14 cellular contexts compared by ENCODE assay signal in genomic region chr7:75920431-75921161, GRCh38. TPM values are rescaled to one million over a fixed set of nuclear protein-coding genes. Genes with fewer than 3 reads are reported as not detected.
DNase-seq lines count a peak whose midpoint lies in the region; ATAC-seq, FAIRE-seq and TF ChIP-seq lines count a peak whose summit lies in the region.
"Had no signal": no experiment of that assay in that cellular context is flagged by ENCODE, and none has a peak within 500 bp of the region (broad histone marks: within the 10 kb centered on the region; RNA-seq: fewer than 3 reads in every experiment).

No MANE protein-coding gene starts in this region.

- no peak for TF ChIP-seq CTCF in kidney (IDR thresholded peaks at IDR 0.05; ENCODE audit: borderline replicate concordance, extremely low read depth, insufficient read depth)
- no peak for TF ChIP-seq CTCF in D721Med (IDR thresholded peaks at IDR 0.05; ENCODE audit: insufficient read depth, missing control alignments)

- H3K9ac ChIP-seq in kidney (ENCODE audit: low read length in 2 of 2), result no peak overlapping the region

- DNase-seq in activated CD8-positive, alpha-beta memory T cell treated with anti-CD3 and anti-CD28 coated beads, Interleukin-2, amount 50 U/mL, for 4 hours, result peak; percentile 25
- DNase-seq in activated CD8-positive, alpha-beta memory T cell treated with anti-CD3 and anti-CD28 coated beads for 24 hours, result no peak
- no peak for DNase-seq in activated naive CD8-positive, alpha-beta T cell treated with anti-CD3 and anti-CD28 coated beads, Interleukin-2, amount 10 ng/mL, durations not matched to agents 7 days and 5 days
- peak; percentile 15 for DNase-seq in kidney
- no peak for DNase-seq in NK-92 treated with Interleukin-12 subunit alpha and Interleukin-12 subunit beta, amount 100 ng/mL, for 24 hours (lab: John Stamatoyannopoulos, UW)
- no peak for DNase-seq in D721Med (ENCODE audit: insufficient read length, low spot score)
- no peak for DNase-seq in H7
- DNase-seq: activated CD8-positive, alpha-beta memory T cell treated with anti-CD3 and anti-CD28 coated beads, Interleukin-2, amount 10 ng/mL, durations not matched to agents 7 days and 5 days; HCEC 1CT; hippocampal formation had no signal

- no peak overlapping the region for H3K27ac Mint-ChIP-seq in activated naive CD8-positive, alpha-beta T cell treated with anti-CD3 and anti-CD28 coated beads, Interleukin-2, amount 10 ng/mL, durations not matched to agents 7 days and 5 days
- H3K27ac Mint-ChIP-seq in stimulated activated naive CD8-positive, alpha-beta T cell treated with anti-CD3 and anti-CD28 coated beads, Interleukin-15, Interleukin-2, amounts not matched to agents 100 ng/mL and 50 ng/mL, for 24 hours, result peak overlapping the region; percentile 1
- H3K27ac Mint-ChIP-seq: activated CD8-positive, alpha-beta memory T cell treated with anti-CD3 and anti-CD28 coated beads, Interleukin-2, amount 10 ng/mL, durations not matched to agents 7 days and 5 days had no signal

- peaks cover 26% of the 10 kb centered on the region for H3K4me1 Mint-ChIP-seq in activated naive CD8-positive, alpha-beta T cell treated with anti-CD3 and anti-CD28 coated beads, Interleukin-2, amount 10 ng/mL, durations not matched to agents 7 days and 5 days
- H3K4me1 Mint-ChIP-seq in stimulated activated naive CD8-positive, alpha-beta T cell treated with anti-CD3 and anti-CD28 coated beads, Interleukin-15, Interleukin-2, amounts not matched to agents 100 ng/mL and 50 ng/mL, for 24 hours (ENCODE audit: low read depth), result peaks cover 50% of the 10 kb centered on the region

- peaks cover 12 to 23% of the 10 kb centered on the region in 2 donors for H3K4me1 ChIP-seq in kidney (ENCODE audit: control insufficient read depth in 1 of 2, insufficient read depth in 1 of 2, low read depth in 1 of 2, low read length in 2 of 2)

- H3K27me3 ChIP-seq in H7 (ENCODE audit: control insufficient read depth, insufficient read depth, low read length), result no peaks in the 10 kb centered on the region

- POLR2A ChIA-PET in activated naive CD8-positive, alpha-beta T cell treated with anti-CD3 and anti-CD28 coated beads, Interleukin-2, amount 10 ng/mL, durations not matched to agents 7 days and 5 days (lab: Charles Lee), result interaction anchor here (0.6 kb wide), 1 partner anchor 18 kb away, joined by 6 read pairs; no protein-coding TSS in a partner anchor

- H3K27me3 Mint-ChIP-seq in activated naive CD8-positive, alpha-beta T cell treated with anti-CD3 and anti-CD28 coated beads, Interleukin-2, amount 10 ng/mL, durations not matched to agents 7 days and 5 days, result no peaks in the 10 kb centered on the region
- H3K27me3 Mint-ChIP-seq in stimulated activated naive CD8-positive, alpha-beta T cell treated with anti-CD3 and anti-CD28 coated beads, Interleukin-15, Interleukin-2, amounts not matched to agents 100 ng/mL and 50 ng/mL, for 24 hours, result no peaks in the 10 kb centered on the region
- H3K27me3 Mint-ChIP-seq: activated CD8-positive, alpha-beta memory T cell treated with anti-CD3 and anti-CD28 coated beads, Interleukin-2, amount 10 ng/mL, durations not matched to agents 7 days and 5 days had no signal

- peaks cover 6% of the 10 kb centered on the region for H3K36me3 Mint-ChIP-seq in activated naive CD8-positive, alpha-beta T cell treated with anti-CD3 and anti-CD28 coated beads, Interleukin-2, amount 10 ng/mL, durations not matched to agents 7 days and 5 days
- peaks cover 12% of the 10 kb centered on the region for H3K36me3 Mint-ChIP-seq in stimulated activated naive CD8-positive, alpha-beta T cell treated with anti-CD3 and anti-CD28 coated beads, Interleukin-15, Interleukin-2, amounts not matched to agents 100 ng/mL and 50 ng/mL, for 24 hours (ENCODE audit: low read depth)

- H3K27ac ChIP-seq in kidney (ENCODE audit: low read depth in 2 of 2, low read length in 2 of 2), result peak overlapping the region in 1 of 2 donors; percentile 27
- H3K27ac ChIP-seq: coronary artery, thoracic aorta had no signal

- no peak overlapping the region for H3K4me3 ChIP-seq in kidney (ENCODE audit: low read length in 2 of 2)
- no peak overlapping the region for H3K4me3 ChIP-seq in H7 (ENCODE audit: insufficient read depth, low read depth, low read length)
- H3K4me3 ChIP-seq: coronary artery, thoracic aorta had no signal

- H3K4me3 Mint-ChIP-seq in activated naive CD8-positive, alpha-beta T cell treated with anti-CD3 and anti-CD28 coated beads, Interleukin-2, amount 10 ng/mL, durations not matched to agents 7 days and 5 days, result no peak overlapping the region
- H3K4me3 Mint-ChIP-seq in stimulated activated naive CD8-positive, alpha-beta T cell treated with anti-CD3 and anti-CD28 coated beads, Interleukin-15, Interleukin-2, amounts not matched to agents 100 ng/mL and 50 ng/mL, for 24 hours, result no peak overlapping the region
- H3K4me3 Mint-ChIP-seq: activated CD8-positive, alpha-beta memory T cell treated with anti-CD3 and anti-CD28 coated beads, Interleukin-2, amount 10 ng/mL, durations not matched to agents 7 days and 5 days had no signal

- FAIRE-seq in kidney (lab: Jason Lieb, UNC) (no peak), D721Med (lab: Jason Lieb, UNC) (no peak)

- H3K9me3 ChIP-seq in kidney (ENCODE audit: control insufficient read depth in 1 of 2, low read length in 2 of 2), result no peaks in the 10 kb centered on the region
- H3K9me3 ChIP-seq: thoracic aorta had no signal

- no peaks in the 10 kb centered on the region for H3K9me3 Mint-ChIP-seq in activated naive CD8-positive, alpha-beta T cell treated with anti-CD3 and anti-CD28 coated beads, Interleukin-2, amount 10 ng/mL, durations not matched to agents 7 days and 5 days
- H3K9me3 Mint-ChIP-seq in stimulated activated naive CD8-positive, alpha-beta T cell treated with anti-CD3 and anti-CD28 coated beads, Interleukin-15, Interleukin-2, amounts not matched to agents 100 ng/mL and 50 ng/mL, for 24 hours, result no peaks in the 10 kb centered on the region

- peaks cover 0 to 5% of the 10 kb centered on the region in 2 donors for H3K36me3 ChIP-seq in kidney (ENCODE audit: control insufficient read depth in 1 of 2, insufficient read depth in 2 of 2, low read length in 2 of 2)
- no peaks in the 10 kb centered on the region for H3K36me3 ChIP-seq in H7 (replicated peaks; ENCODE audit: control insufficient read depth, insufficient read depth, low read length)

- ATAC-seq in activated naive CD8-positive, alpha-beta T cell treated with anti-CD3 and anti-CD28 coated beads, Interleukin-2, amount 10 ng/mL, durations not matched to agents 7 days and 5 days (ENCODE audit: low read depth), result peak; percentile 43
- ATAC-seq: activated CD8-positive, alpha-beta memory T cell treated with anti-CD3 and anti-CD28 coated beads, Interleukin-2, amount 10 ng/mL, durations not matched to agents 7 days and 5 days; SK-N-SH treated with all-trans-retinoic acid at 6 μM for 48 hours had no signal

- intact Hi-C loops in kidney (cut with DNase I), result no loop called here

RNA-seq across cellular contexts. Expression of gene POR, which starts 5.6 kb away (rescaled TPM):
- 10 to 100 TPM; 61.5 to 62.2 TPM for total RNA-seq in activated naive CD8-positive, alpha-beta T cell treated with anti-CD3 and anti-CD28 coated beads, Interleukin-2, amount 10 ng/mL, durations not matched to agents 7 days and 5 days
- 130 TPM for total RNA-seq in kidney
- polyA plus RNA-seq in kidney (ENCODE audit: insufficient read depth, low read depth, low replicate concordance), result 122 TPM
- 120 and 142 TPM in 2 replicates for total RNA-seq in H7 (2014; rRNA removed; shearing (Covaris generic))

RNA-seq across cellular contexts. Expression of gene RHBDD2, which starts 41.8 kb away (rescaled TPM):
- total RNA-seq in activated naive CD8-positive, alpha-beta T cell treated with anti-CD3 and anti-CD28 coated beads, Interleukin-2, amount 10 ng/mL, durations not matched to agents 7 days and 5 days, result 10 to 100 TPM; 32.2 to 33.1 TPM
- 89.5 TPM for total RNA-seq in kidney
- polyA plus RNA-seq in kidney (ENCODE audit: insufficient read depth, low read depth, low replicate concordance), result 185 TPM
- 23.7 and 28.1 TPM in 2 replicates for total RNA-seq in H7 (2014; rRNA removed; shearing (Covaris generic))

Comparison
In these comparisons a context has a peak if more than half of its experiments do, and no peak if none do; other contexts are left out.
1. DNase-seq: peak in activated CD8-positive, alpha-beta memory T cell treated with anti-CD3 and anti-CD28 coated beads, Interleukin-2, amount 50 U/mL, for 4 hours (single experiment) and kidney (single experiment); none in activated CD8-positive, alpha-beta memory T cell treated with anti-CD3 and anti-CD28 coated beads for 24 hours (single experiment), activated naive CD8-positive, alpha-beta T cell treated with anti-CD3 and anti-CD28 coated beads, Interleukin-2, amount 10 ng/mL, durations not matched to agents 7 days and 5 days (single experiment), NK-92 treated with Interleukin-12 subunit alpha and Interleukin-12 subunit beta, amount 100 ng/mL, for 24 hours (single experiment), D721Med (single experiment) and H7 (single experiment).